9 cellular contexts compared by ENCODE assay signal in genomic region chr3:119257654-119258410, GRCh38.
A peak's percentile ranks its signal among the peaks of the same experiment; 100 is the strongest.
DNase-seq lines count a peak whose midpoint lies in the region; ATAC-seq and TF ChIP-seq lines count a peak whose summit lies in the region.
"Had no signal": no experiment of that assay in that cellular context is flagged by ENCODE, and none has a peak within 500 bp of the region (broad histone marks: within the 10 kb centered on the region; RNA-seq: fewer than 3 reads in every experiment).

No MANE protein-coding gene starts in this region.

- no peaks in the 10 kb centered on the region for H3K36me3 ChIP-seq in ACC112 (ENCODE audit: insufficient read depth, low read length)

- no peaks in the 10 kb centered on the region for H3K27me3 ChIP-seq in ACC112 (ENCODE audit: insufficient read depth, low read length)

- H2AFZ ChIP-seq in ACC112 (ENCODE audit: low read length, unreplicated experiment) = peak overlapping the region; percentile 5

- peak; percentile 56 for ATAC-seq in GM21515 (IDR thresholded peaks at IDR 0.05; ENCODE audit: unreplicated experiment)

- no peak overlapping the region for H3K27ac ChIP-seq in ACC112 (ENCODE audit: low read depth, low read length)

- no peaks in the 10 kb centered on the region for H3K4me1 ChIP-seq in ACC112 (ENCODE audit: control insufficient read depth, insufficient read depth, low read length, unreplicated experiment)

- no peaks in the 10 kb centered on the region for H3K79me2 ChIP-seq in ACC112 (ENCODE audit: control insufficient read depth, insufficient read depth, low read length, unreplicated experiment)

- no peak for TF ChIP-seq CTCF in fibroblast of pulmonary artery (IDR thresholded peaks at IDR 0.05; ENCODE audit: low read length, missing control alignments)

- DNase-seq in LoVo (ENCODE audit: low spot score) (peak; percentile 14), fibroblast of pulmonary artery (ENCODE audit: low read depth) (peak; percentile 55), T1000 (lab: John Stamatoyannopoulos, UW) (no peak), DMS79 (lab: John Stamatoyannopoulos, UW) (no peak), NCI-H1092 treated with DMSO at 0.1 percent for 48 hours (lab: John Stamatoyannopoulos, UW) (no peak)
- no peak for DNase-seq in activated T-cell treated with anti-CD3 and anti-CD28 coated beads, Interleukin-2, amount 50 U/mL, for 1 hour

- no peak overlapping the region for H3K4me3 ChIP-seq in ACC112 (ENCODE audit: low read depth, low read length)
- H3K4me3 ChIP-seq in fibroblast of pulmonary artery (replicated peaks; ENCODE audit: low read depth, low read length) = no peak overlapping the region
- H3K4me3 ChIP-seq: lung had no signal

Comparison
In these comparisons a context has a peak if more than half of its experiments do, and no peak if none do; other contexts are left out.
1. DNase-seq: peak in LoVo (single experiment) and fibroblast of pulmonary artery (single experiment); none in T1000 (single experiment), DMS79 (single experiment), NCI-H1092 treated with DMSO at 0.1 percent for 48 hours (single experiment) and activated T-cell treated with anti-CD3 and anti-CD28 coated beads, Interleukin-2, amount 50 U/mL, for 1 hour (single experiment).